ENCODE assay signal across 23 cellular contexts in genomic region chr16:34054969-34055368, GRCh38.
"Had no signal": no experiment of that assay in that cellular context is flagged by ENCODE, and none has a peak within 500 bp of the region (broad histone marks: within the 10 kb centered on the region; RNA-seq: fewer than 3 reads in every experiment).

No MANE protein-coding gene starts in this region.

- H3K27ac Mint-ChIP-seq: effector memory CD8-positive, alpha-beta T cell; mesothelial cell of epicardium; naive B cell; natural killer cell treated with Interleukin-12 subunit alpha and Interleukin-12 subunit beta and Interleukin-15 and Interleukin-18, amount 100 ng/mL, for 72 hours; progenitor cell of endocrine pancreas had no signal

- H3K27me3 ChIP-seq: thyroid gland, vagina had no signal

- H3K4me3 Mint-ChIP-seq: effector memory CD8-positive, alpha-beta T cell; mesothelial cell of epicardium; naive B cell; natural killer cell treated with Interleukin-12 subunit alpha and Interleukin-12 subunit beta and Interleukin-15 and Interleukin-18, amount 100 ng/mL, for 72 hours; neural crest cell had no signal

- DNase-seq: cortex of kidney; effector memory CD8-positive, alpha-beta T cell; mesenchymal stem cell; mucosa of descending colon; naive B cell; stimulated activated CD4-positive, alpha-beta T cell treated with anti-CD3 and anti-CD28 coated beads, Interleukin-12 subunit alpha, Interleukin-12 subunit beta, amount 100 ng/mL, for 4 hours; stimulated activated CD4-positive, alpha-beta T cell treated with anti-CD3 and anti-CD28 coated beads, Interleukin-1b, Interleukin-23, amount 100 ng/mL, for 48 hours; stimulated activated CD4-positive, alpha-beta T cell treated with anti-CD3 and anti-CD28 coated beads, Interleukin-4, amount 100 ng/mL, for 1 hour; stimulated activated CD8-positive, alpha-beta memory T cell treated with anti-CD3 and anti-CD28 coated beads, Interleukin-4, amount 100 ng/mL, for 48 hours; stimulated activated naive CD4-positive, alpha-beta T cell; stomach; thyroid gland; trophoblast cell had no signal

- H3K4me1 ChIP-seq: parathyroid adenoma, stomach, thyroid gland, vagina had no signal

- H3K27ac ChIP-seq: neutrophil, parathyroid adenoma, stomach, thyroid gland, vagina had no signal

- H3K4me3 ChIP-seq: mucosa of descending colon, smooth muscle cell, stomach, thyroid gland, vagina had no signal

- H3K9ac ChIP-seq: parathyroid adenoma had no signal

- H3K4me2 ChIP-seq: smooth muscle cell had no signal

- H3K4me1 Mint-ChIP-seq: mesothelial cell of epicardium, neural crest cell had no signal

- H3K27me3 Mint-ChIP-seq: effector memory CD8-positive, alpha-beta T cell; naive B cell; natural killer cell treated with Interleukin-12 subunit alpha and Interleukin-12 subunit beta and Interleukin-15 and Interleukin-18, amount 100 ng/mL, for 72 hours; progenitor cell of endocrine pancreas had no signal

- H2AFZ ChIP-seq: parathyroid adenoma had no signal

- H3K9me3 ChIP-seq: thyroid gland, vagina had no signal

- H3K36me3 ChIP-seq: neutrophil, stomach, thyroid gland, vagina had no signal

- ATAC-seq: effector memory CD8-positive, alpha-beta T cell; left lobe of liver; mucosa of descending colon; natural killer cell treated with Interleukin-12 subunit alpha and Interleukin-12 subunit beta and Interleukin-15 and Interleukin-18, amount 100 ng/mL, for 72 hours; sciatic nerve had no signal
